1 cellular context compared by ENCODE assay signal in the genomic region with DNA sequence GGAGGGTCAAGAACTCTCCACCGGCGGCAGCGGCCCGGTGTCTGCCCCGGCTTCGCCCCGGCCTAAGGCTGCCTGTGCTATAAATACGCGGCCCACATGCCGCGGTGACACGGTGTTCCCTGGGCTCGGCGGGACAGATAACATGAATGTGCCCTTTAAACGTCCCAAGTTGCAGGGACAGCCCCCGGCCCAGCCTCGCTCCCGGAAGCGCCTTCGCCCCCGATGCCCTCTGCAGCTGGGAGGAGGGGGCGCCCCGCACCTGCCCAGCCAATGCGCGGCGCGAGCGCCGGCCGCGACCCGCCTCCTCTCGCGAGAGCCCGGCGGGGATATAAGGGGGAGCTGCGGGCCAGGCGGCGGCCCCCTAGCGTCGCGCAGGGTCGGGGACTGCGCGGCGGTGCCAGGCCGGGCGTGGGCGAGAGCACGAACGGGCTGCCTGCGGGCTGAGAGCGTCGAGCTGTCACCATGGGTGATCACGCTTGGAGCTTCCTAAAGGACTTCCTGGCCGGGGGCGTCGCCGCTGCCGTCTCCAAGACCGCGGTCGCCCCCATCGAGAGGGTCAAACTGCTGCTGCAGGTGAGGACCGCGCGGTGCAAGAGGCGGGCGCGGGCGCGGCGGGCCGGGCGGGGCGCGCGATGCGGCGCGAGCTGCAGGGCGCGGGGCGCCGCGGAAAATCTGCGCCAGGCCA.
TF ChIP-seq lines count a peak whose summit lies in the region.

TSS of gene SLC25A4 (plus strand) at position 356 of the 685 bp plus-strand sequence. CDS start at position 463, 107 bp downstream.

TF ChIP-seq in WTC11, 78 proteins besides CTCF, POLR2A, EP300 and RAD21 (continued from another document and continues in another):
- TF ChIP-seq USF1 (CRISPR knock-in tag; IDR thresholded peaks at IDR 0.05) (no peak; the same call in 1 of the 2 replicates), JUN (CRISPR knock-in tag; IDR thresholded peaks at IDR 0.05) (no peak), SOX15 (CRISPR knock-in tag; IDR thresholded peaks at IDR 0.05) (no peak), ZBTB43 (CRISPR knock-in tag; IDR thresholded peaks at IDR 0.05) (peak; percentile 76; the same call in 1 of the 2 replicates), NR3C1 (CRISPR knock-in tag; conservative IDR thresholded peaks at IDR 0.05; ENCODE audit: low read depth) (no peak), ZNF317 (CRISPR knock-in tag; IDR thresholded peaks at IDR 0.05; ENCODE audit: borderline replicate concordance, low read depth) (no peak; the same call in 1 of the 2 replicates), ESRRA (CRISPR knock-in tag; IDR thresholded peaks at IDR 0.05; ENCODE audit: borderline replicate concordance) (peak; percentile 87), ZNF416 (CRISPR knock-in tag; IDR thresholded peaks at IDR 0.05) (peak; percentile 68; the same call in 1 of the 2 replicates), GTF2I (CRISPR knock-in tag; conservative IDR thresholded peaks at IDR 0.05) (no peak), OVOL2 (CRISPR knock-in tag; IDR thresholded peaks at IDR 0.05; ENCODE audit: borderline replicate concordance) (no peak), FOXK1 (CRISPR knock-in tag; IDR thresholded peaks at IDR 0.05) (peak; percentile 76; the same call in 1 of the 2 replicates), ZNF396 (CRISPR knock-in tag; IDR thresholded peaks at IDR 0.05; ENCODE audit: borderline replicate concordance) (no peak), TP53 (CRISPR knock-in tag; IDR thresholded peaks at IDR 0.05) (no peak), USF2 (CRISPR knock-in tag; IDR thresholded peaks at IDR 0.05) (no peak; the same call in 1 of the 2 replicates), MYBL2 (CRISPR knock-in tag; IDR thresholded peaks at IDR 0.05) (peak; percentile 57; the same call in 1 of the 2 replicates), ZNF423 (CRISPR knock-in tag; IDR thresholded peaks at IDR 0.05) (peak; percentile 23; the same call in 1 of the 2 replicates), ZNF263 (CRISPR knock-in tag; IDR thresholded peaks at IDR 0.05; ENCODE audit: low read depth) (peak; percentile 55; the same call in 1 of the 2 replicates), CREB1 (CRISPR knock-in tag; IDR thresholded peaks at IDR 0.05) (no peak), CREM (CRISPR knock-in tag; IDR thresholded peaks at IDR 0.05) (peak; percentile 75; the same call in 1 of the 2 replicates), RELA (CRISPR knock-in tag; IDR thresholded peaks at IDR 0.05; ENCODE audit: borderline replicate concordance) (peak; percentile 67; the same call in 1 of the 2 replicates), NR2C2 (CRISPR knock-in tag; IDR thresholded peaks at IDR 0.05) (no peak), ZNF232 (CRISPR knock-in tag; IDR thresholded peaks at IDR 0.05) (peak; percentile 63; the same call in 1 of the 2 replicates), NFATC4 (CRISPR knock-in tag; IDR thresholded peaks at IDR 0.05) (no peak), RORB (CRISPR knock-in tag; IDR thresholded peaks at IDR 0.05) (no peak)
- TF ChIP-seq, protein P1, sequence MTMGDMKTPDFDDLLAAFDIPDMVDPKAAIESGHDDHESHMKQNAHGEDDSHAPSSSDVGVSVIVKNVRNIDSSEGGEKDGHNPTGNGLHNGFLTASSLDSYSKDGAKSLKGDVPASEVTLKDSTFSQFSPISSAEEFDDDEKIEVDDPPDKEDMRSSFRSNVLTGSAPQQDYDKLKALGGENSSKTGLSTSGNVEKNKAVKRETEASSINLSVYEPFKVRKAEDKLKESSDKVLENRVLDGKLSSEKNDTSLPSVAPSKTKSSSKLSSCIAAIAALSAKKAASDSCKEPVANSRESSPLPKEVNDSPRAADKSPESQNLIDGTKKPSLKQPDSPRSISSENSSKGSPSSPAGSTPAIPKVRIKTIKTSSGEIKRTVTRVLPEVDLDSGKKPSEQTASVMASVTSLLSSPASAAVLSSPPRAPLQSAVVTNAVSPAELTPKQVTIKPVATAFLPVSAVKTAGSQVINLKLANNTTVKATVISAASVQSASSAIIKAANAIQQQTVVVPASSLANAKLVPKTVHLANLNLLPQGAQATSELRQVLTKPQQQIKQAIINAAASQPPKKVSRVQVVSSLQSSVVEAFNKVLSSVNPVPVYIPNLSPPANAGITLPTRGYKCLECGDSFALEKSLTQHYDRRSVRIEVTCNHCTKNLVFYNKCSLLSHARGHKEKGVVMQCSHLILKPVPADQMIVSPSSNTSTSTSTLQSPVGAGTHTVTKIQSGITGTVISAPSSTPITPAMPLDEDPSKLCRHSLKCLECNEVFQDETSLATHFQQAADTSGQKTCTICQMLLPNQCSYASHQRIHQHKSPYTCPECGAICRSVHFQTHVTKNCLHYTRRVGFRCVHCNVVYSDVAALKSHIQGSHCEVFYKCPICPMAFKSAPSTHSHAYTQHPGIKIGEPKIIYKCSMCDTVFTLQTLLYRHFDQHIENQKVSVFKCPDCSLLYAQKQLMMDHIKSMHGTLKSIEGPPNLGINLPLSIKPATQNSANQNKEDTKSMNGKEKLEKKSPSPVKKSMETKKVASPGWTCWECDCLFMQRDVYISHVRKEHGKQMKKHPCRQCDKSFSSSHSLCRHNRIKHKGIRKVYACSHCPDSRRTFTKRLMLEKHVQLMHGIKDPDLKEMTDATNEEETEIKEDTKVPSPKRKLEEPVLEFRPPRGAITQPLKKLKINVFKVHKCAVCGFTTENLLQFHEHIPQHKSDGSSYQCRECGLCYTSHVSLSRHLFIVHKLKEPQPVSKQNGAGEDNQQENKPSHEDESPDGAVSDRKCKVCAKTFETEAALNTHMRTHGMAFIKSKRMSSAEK (CRISPR knock-in tag; IDR thresholded peaks at IDR 0.05; ENCODE audit: borderline replicate concordance): no peak
- TF ChIP-seq, protein P2, sequence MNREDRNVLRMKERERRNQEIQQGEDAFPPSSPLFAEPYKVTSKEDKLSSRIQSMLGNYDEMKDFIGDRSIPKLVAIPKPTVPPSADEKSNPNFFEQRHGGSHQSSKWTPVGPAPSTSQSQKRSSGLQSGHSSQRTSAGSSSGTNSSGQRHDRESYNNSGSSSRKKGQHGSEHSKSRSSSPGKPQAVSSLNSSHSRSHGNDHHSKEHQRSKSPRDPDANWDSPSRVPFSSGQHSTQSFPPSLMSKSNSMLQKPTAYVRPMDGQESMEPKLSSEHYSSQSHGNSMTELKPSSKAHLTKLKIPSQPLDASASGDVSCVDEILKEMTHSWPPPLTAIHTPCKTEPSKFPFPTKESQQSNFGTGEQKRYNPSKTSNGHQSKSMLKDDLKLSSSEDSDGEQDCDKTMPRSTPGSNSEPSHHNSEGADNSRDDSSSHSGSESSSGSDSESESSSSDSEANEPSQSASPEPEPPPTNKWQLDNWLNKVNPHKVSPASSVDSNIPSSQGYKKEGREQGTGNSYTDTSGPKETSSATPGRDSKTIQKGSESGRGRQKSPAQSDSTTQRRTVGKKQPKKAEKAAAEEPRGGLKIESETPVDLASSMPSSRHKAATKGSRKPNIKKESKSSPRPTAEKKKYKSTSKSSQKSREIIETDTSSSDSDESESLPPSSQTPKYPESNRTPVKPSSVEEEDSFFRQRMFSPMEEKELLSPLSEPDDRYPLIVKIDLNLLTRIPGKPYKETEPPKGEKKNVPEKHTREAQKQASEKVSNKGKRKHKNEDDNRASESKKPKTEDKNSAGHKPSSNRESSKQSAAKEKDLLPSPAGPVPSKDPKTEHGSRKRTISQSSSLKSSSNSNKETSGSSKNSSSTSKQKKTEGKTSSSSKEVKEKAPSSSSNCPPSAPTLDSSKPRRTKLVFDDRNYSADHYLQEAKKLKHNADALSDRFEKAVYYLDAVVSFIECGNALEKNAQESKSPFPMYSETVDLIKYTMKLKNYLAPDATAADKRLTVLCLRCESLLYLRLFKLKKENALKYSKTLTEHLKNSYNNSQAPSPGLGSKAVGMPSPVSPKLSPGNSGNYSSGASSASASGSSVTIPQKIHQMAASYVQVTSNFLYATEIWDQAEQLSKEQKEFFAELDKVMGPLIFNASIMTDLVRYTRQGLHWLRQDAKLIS (CRISPR knock-in tag; IDR thresholded peaks at IDR 0.05; ENCODE audit: borderline replicate concordance): no peak
- TF ChIP-seq, protein P3, sequence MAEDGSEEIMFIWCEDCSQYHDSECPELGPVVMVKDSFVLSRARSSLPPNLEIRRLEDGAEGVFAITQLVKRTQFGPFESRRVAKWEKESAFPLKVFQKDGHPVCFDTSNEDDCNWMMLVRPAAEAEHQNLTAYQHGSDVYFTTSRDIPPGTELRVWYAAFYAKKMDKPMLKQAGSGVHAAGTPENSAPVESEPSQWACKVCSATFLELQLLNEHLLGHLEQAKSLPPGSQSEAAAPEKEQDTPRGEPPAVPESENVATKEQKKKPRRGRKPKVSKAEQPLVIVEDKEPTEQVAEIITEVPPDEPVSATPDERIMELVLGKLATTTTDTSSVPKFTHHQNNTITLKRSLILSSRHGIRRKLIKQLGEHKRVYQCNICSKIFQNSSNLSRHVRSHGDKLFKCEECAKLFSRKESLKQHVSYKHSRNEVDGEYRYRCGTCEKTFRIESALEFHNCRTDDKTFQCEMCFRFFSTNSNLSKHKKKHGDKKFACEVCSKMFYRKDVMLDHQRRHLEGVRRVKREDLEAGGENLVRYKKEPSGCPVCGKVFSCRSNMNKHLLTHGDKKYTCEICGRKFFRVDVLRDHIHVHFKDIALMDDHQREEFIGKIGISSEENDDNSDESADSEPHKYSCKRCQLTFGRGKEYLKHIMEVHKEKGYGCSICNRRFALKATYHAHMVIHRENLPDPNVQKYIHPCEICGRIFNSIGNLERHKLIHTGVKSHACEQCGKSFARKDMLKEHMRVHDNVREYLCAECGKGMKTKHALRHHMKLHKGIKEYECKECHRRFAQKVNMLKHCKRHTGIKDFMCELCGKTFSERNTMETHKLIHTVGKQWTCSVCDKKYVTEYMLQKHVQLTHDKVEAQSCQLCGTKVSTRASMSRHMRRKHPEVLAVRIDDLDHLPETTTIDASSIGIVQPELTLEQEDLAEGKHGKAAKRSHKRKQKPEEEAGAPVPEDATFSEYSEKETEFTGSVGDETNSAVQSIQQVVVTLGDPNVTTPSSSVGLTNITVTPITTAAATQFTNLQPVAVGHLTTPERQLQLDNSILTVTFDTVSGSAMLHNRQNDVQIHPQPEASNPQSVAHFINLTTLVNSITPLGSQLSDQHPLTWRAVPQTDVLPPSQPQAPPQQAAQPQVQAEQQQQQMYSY (CRISPR knock-in tag; IDR thresholded peaks at IDR 0.05): peak; percentile 29; the same call in 1 of the 2 replicates
- TF ChIP-seq, protein P4, sequence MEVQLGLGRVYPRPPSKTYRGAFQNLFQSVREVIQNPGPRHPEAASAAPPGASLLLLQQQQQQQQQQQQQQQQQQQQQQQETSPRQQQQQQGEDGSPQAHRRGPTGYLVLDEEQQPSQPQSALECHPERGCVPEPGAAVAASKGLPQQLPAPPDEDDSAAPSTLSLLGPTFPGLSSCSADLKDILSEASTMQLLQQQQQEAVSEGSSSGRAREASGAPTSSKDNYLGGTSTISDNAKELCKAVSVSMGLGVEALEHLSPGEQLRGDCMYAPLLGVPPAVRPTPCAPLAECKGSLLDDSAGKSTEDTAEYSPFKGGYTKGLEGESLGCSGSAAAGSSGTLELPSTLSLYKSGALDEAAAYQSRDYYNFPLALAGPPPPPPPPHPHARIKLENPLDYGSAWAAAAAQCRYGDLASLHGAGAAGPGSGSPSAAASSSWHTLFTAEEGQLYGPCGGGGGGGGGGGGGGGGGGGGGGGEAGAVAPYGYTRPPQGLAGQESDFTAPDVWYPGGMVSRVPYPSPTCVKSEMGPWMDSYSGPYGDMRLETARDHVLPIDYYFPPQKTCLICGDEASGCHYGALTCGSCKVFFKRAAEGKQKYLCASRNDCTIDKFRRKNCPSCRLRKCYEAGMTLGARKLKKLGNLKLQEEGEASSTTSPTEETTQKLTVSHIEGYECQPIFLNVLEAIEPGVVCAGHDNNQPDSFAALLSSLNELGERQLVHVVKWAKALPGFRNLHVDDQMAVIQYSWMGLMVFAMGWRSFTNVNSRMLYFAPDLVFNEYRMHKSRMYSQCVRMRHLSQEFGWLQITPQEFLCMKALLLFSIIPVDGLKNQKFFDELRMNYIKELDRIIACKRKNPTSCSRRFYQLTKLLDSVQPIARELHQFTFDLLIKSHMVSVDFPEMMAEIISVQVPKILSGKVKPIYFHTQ (CRISPR knock-in tag; IDR thresholded peaks at IDR 0.05): no peak
- TF ChIP-seq, protein P5, sequence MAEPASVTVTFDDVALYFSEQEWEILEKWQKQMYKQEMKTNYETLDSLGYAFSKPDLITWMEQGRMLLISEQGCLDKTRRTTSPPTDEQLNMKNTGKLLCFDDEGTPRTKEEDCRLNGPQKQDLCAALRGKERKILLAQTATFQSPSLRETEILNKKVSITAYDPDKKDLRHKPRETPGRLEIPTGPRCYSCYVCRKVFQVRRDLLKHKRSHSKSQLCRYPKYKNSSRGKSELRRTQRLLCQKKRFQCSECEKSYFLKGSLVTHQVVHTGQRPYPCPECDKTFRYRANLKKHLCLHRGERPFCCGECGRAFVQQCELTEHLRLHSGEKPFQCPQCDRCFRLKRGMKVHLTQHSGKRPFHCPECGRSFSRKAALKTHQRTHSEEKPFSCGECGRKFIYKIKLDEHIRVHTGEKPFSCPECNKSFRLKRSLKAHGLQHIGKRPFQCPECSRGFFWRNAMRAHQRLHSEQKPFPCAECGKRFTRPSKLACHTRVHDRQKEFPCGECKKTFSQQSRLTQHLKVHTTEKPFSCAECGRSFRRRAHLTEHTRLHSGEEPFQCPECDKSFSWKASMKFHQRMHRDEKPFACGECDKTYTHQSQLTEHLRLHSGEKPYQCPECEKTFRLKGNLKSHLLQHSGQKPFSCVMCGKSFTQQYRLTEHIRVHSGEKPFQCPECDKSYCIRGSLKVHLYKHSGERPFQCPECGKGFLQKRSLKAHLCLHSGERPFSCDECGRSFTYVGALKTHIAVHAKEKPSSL (CRISPR knock-in tag; conservative IDR thresholded peaks at IDR 0.05): no peak
